27 cellular contexts compared by ENCODE assay signal in genomic region chr11:61356701-61357100, GRCh38. TPM values are rescaled to one million over a fixed set of nuclear protein-coding genes. Genes with fewer than 3 reads are reported as not detected.
DNase-seq lines count a peak whose midpoint lies in the region; ATAC-seq, FAIRE-seq and TF ChIP-seq lines count a peak whose summit lies in the region.
"Had no signal": no experiment of that assay in that cellular context is flagged by ENCODE, and none has a peak within 500 bp of the region (broad histone marks: within the 10 kb centered on the region; RNA-seq: fewer than 3 reads in every experiment).

No MANE protein-coding gene starts in this region.

- H3K4me3 ChIP-seq in lower lobe of right lung, result no peak overlapping the region
- H3K4me3 ChIP-seq: heart right ventricle, pancreas, right atrium auricular region, stomach, tibial nerve had no signal

- H3K27me3 Mint-ChIP-seq in stimulated activated naive B cell treated with anti-CD40 and anti-IgM and Interleukin-4, amounts not matched to agents 10 μg/mL and 1 μg/mL and 100 μg/mL, for 72 hours, result no peaks in the 10 kb centered on the region
- H3K27me3 Mint-ChIP-seq: central memory CD8-positive, alpha-beta T cell; naive thymus-derived CD8-positive, alpha-beta T cell had no signal

- H3K36me3 Mint-ChIP-seq in stimulated activated naive B cell treated with anti-CD40 and anti-IgM and Interleukin-4, amounts not matched to agents 10 μg/mL and 1 μg/mL and 100 μg/mL, for 72 hours, result peaks cover 36 to 56% of the 10 kb centered on the region in 2 donors

- no peak for TF ChIP-seq CTCF in lower lobe of right lung (IDR thresholded peaks at IDR 0.05)

- peaks cover 52 to 84% of the 10 kb centered on the region in 2 donors for H3K4me1 Mint-ChIP-seq in stimulated activated naive B cell treated with anti-CD40 and anti-IgM and Interleukin-4, amounts not matched to agents 10 μg/mL and 1 μg/mL and 100 μg/mL, for 72 hours

- peak overlapping the region; percentile 99 for H3K27ac Mint-ChIP-seq in stimulated activated naive B cell treated with anti-CD40 and anti-IgM and Interleukin-4, amounts not matched to agents 10 μg/mL and 1 μg/mL and 100 μg/mL, for 72 hours
- H3K27ac Mint-ChIP-seq: T-helper 1 cell treated with Interleukin-12 subunit alpha and Interleukin-12 subunit beta and Interleukin-4 antibody, amounts not matched to agents 30 μg/mL and 1 μg/mL, for 36 hours had no signal

- peaks cover 33% of the 10 kb centered on the region for H3K36me3 ChIP-seq in lower lobe of right lung

- no peaks in the 10 kb centered on the region for H3K9me3 ChIP-seq in lower lobe of right lung
- H3K9me3 ChIP-seq: heart right ventricle, pancreas, right atrium auricular region, stomach, tibial nerve had no signal

- H3K4me3 Mint-ChIP-seq in stimulated activated naive B cell treated with anti-CD40 and anti-IgM and Interleukin-4, amounts not matched to agents 10 μg/mL and 1 μg/mL and 100 μg/mL, for 72 hours, result peak overlapping the region; percentile 86 to 90
- H3K4me3 Mint-ChIP-seq: central memory CD8-positive, alpha-beta T cell; T-helper 1 cell treated with Interleukin-12 subunit alpha and Interleukin-12 subunit beta and Interleukin-4 antibody, amounts not matched to agents 30 μg/mL and 1 μg/mL, for 36 hours had no signal

- peak; percentile 14 for FAIRE-seq in GM12892 (lab: Jason Lieb, UNC)
- FAIRE-seq: astrocyte, H1, pancreas, RCC 7860 had no signal

- DNase-seq in GM12892 (ENCODE audit: insufficient read length), result no peak
- DNase-seq in stimulated activated naive B cell treated with anti-CD40 and anti-IgM and Interleukin-4, amounts not matched to agents 10 μg/mL and 1 μg/mL and 100 μg/mL, for 72 hours, result peak; percentile 59
- no peak for DNase-seq in putamen (ENCODE audit: low spot score)
- DNase-seq in iPS-NIHi7 (ENCODE audit: extremely low spot score), result no peak
- no peak for DNase-seq in lower lobe of right lung
- DNase-seq: activated CD4-positive, alpha-beta T cell treated with anti-CD3 and anti-CD28 coated beads for 4 hours; activated naive CD4-positive, alpha-beta T cell treated with anti-CD3 and anti-CD28 coated beads, Interleukin-2, amount 50 U/mL, for 16 hours; GDM1; heart right ventricle; naive thymus-derived CD8-positive, alpha-beta T cell; NCI-H1436 treated with DMSO at 0.1 percent for 48 hours; NCI-H2171; NCI-H524; NK-92 treated with Interleukin-12 subunit alpha and Interleukin-12 subunit beta, amount 100 ng/mL, for 24 hours; pancreas; stimulated activated CD4-positive, alpha-beta T cell treated with anti-CD3 and anti-CD28 coated beads, Interleukin-12 subunit alpha, Interleukin-12 subunit beta, amount 100 ng/mL, for 4 hours; stimulated activated CD4-positive, alpha-beta T cell treated with anti-CD3 and anti-CD28 coated beads, Interleukin-4, amount 100 ng/mL, for 24 hours; stomach had no signal

- no peaks in the 10 kb centered on the region for H3K9me3 Mint-ChIP-seq in stimulated activated naive B cell treated with anti-CD40 and anti-IgM and Interleukin-4, amounts not matched to agents 10 μg/mL and 1 μg/mL and 100 μg/mL, for 72 hours
- H3K9me3 Mint-ChIP-seq: central memory CD8-positive, alpha-beta T cell; naive thymus-derived CD8-positive, alpha-beta T cell; T-helper 1 cell treated with Interleukin-12 subunit alpha and Interleukin-12 subunit beta and Interleukin-4 antibody, amounts not matched to agents 30 μg/mL and 1 μg/mL, for 36 hours had no signal

- H3K27ac ChIP-seq in lower lobe of right lung, result no peak overlapping the region
- H3K27ac ChIP-seq: pancreas, right atrium auricular region, stomach had no signal

- peaks cover 40% of the 10 kb centered on the region for H3K4me1 ChIP-seq in lower lobe of right lung

- ATAC-seq in esophagus mucosa (peak; percentile 4), lower lobe of right lung (no peak)
- ATAC-seq in stimulated activated naive B cell treated with anti-CD40 and anti-IgM and Interleukin-4, amounts not matched to agents 10 μg/mL and 1 μg/mL and 100 μg/mL, for 72 hours (replicated peaks), result peak; percentile 51 to 55
- ATAC-seq: heart right ventricle; naive thymus-derived CD8-positive, alpha-beta T cell; pancreas had no signal

- H3K27me3 ChIP-seq in lower lobe of right lung (ENCODE audit: low read depth), result no peaks in the 10 kb centered on the region
- H3K27me3 ChIP-seq: heart right ventricle, pancreas, right atrium auricular region, stomach, tibial nerve had no signal

- intact Hi-C loops in lower lobe of right lung (cut with DNase I), result no loop called here

- no peak for TF ChIP-seq POLR2A in GM12892 (IDR thresholded peaks at IDR 0.05; ENCODE audit: low read depth, low read length)
- peak; percentile 29; the same call in 1 of the 2 replicates for TF ChIP-seq POLR2A in Raji (IDR thresholded peaks at IDR 0.05; ENCODE audit: insufficient read depth, low read depth, low read length)

RNA-seq across cellular contexts. Expression of gene CYB561A3, which starts 5.0 kb away (rescaled TPM):
- 31.1 TPM for polyA plus RNA-seq in GM12892 (2012; ENCODE audit: missing spikeins)
- total RNA-seq in esophagus mucosa (27.7 TPM), lower lobe of right lung (47.2 TPM)

RNA-seq across cellular contexts. Expression of gene TMEM138, which starts 5.5 kb away (rescaled TPM):
- 32.2 TPM for polyA plus RNA-seq in GM12892 (2012; ENCODE audit: missing spikeins)
- total RNA-seq in esophagus mucosa, result 23.1 TPM
- 38.9 TPM for total RNA-seq in lower lobe of right lung

RNA-seq across cellular contexts. Expression of gene TKFC, which starts 23.7 kb away (rescaled TPM):
- 42.6 TPM for polyA plus RNA-seq in GM12892 (2012; ENCODE audit: missing spikeins)
- 46.0 TPM for total RNA-seq in esophagus mucosa
- total RNA-seq in lower lobe of right lung, result 35.0 TPM

RNA-seq across cellular contexts. Expression of gene DDB1, which starts 23.8 kb away (rescaled TPM):
- polyA plus RNA-seq in GM12892 (2012; ENCODE audit: missing spikeins), result 126 TPM
- total RNA-seq in esophagus mucosa (130 TPM), lower lobe of right lung (122 TPM)

RNA-seq across cellular contexts. Expression of gene TMEM216, which starts 35.7 kb away (rescaled TPM):
- 9.2 TPM for polyA plus RNA-seq in GM12892 (2012; ENCODE audit: missing spikeins)
- total RNA-seq in esophagus mucosa (7.3 TPM), lower lobe of right lung (11.9 TPM)

Comparison
In these comparisons a context has a peak if more than half of its experiments do, and no peak if none do; other contexts are left out.
1. ATAC-seq: peak in esophagus mucosa (single experiment) and stimulated activated naive B cell treated with anti-CD40 and anti-IgM and Interleukin-4, amounts not matched to agents 10 μg/mL and 1 μg/mL and 100 μg/mL, for 72 hours (2 of 2); none in lower lobe of right lung (0 of 2).